8 cellular contexts compared by ENCODE assay signal in genomic region chr10:124221356-124222297, GRCh38.
DNase-seq lines count a peak whose midpoint lies in the region; ATAC-seq and TF ChIP-seq lines count a peak whose summit lies in the region.

No MANE protein-coding gene starts in this region.

- H3K27me3 Mint-ChIP-seq in T-helper 17 cell: peaks cover 36% of the 10 kb centered on the region
- H3K27me3 Mint-ChIP-seq in HFFc6 (ENCODE audit: insufficient read depth): peaks cover 5% of the 10 kb centered on the region; the same call in 1 of the 2 replicates

- no peak overlapping the region for H3K27ac ChIP-seq in osteoblast (ENCODE audit: low read depth, low read length)
- no peak overlapping the region for H3K27ac ChIP-seq in WERI-Rb-1

- peak; percentile 74 for ATAC-seq in GM19025 (IDR thresholded peaks at IDR 0.05; ENCODE audit: low read depth, unreplicated experiment)
- peak; percentile 72 for ATAC-seq in HG02852 (IDR thresholded peaks at IDR 0.05; ENCODE audit: unreplicated experiment)
- ATAC-seq in T-helper 17 cell: no peak

- H3K27ac Mint-ChIP-seq in T-helper 17 cell (no peak overlapping the region), HFFc6 (no peak overlapping the region)

- peaks cover 22% of the 10 kb centered on the region for H3K9me3 Mint-ChIP-seq in HFFc6

- no peaks in the 10 kb centered on the region for H3K79me2 ChIP-seq in osteoblast (ENCODE audit: insufficient read depth, low read length)

- no peaks in the 10 kb centered on the region for H3K36me3 ChIP-seq in osteoblast (ENCODE audit: insufficient read depth, low read length)
- H3K36me3 ChIP-seq in WERI-Rb-1: no peaks in the 10 kb centered on the region

- H3K36me3 Mint-ChIP-seq in T-helper 17 cell (ENCODE audit: low read depth): no peaks in the 10 kb centered on the region
- no peaks in the 10 kb centered on the region for H3K36me3 Mint-ChIP-seq in HFFc6 (ENCODE audit: low read depth)

- DNase-seq in T-helper 17 cell: no peak
- DNase-seq in osteoblast (ENCODE audit: insufficient read length, low spot score, missing footprints): peak; percentile 86
- DNase-seq in WERI-Rb-1: no peak
- no peak for DNase-seq in NCI-H1092 treated with DMSO at 0.1 percent for 48 hours (lab: John Stamatoyannopoulos, UW)
- no peak for DNase-seq in HFFc6
- DNase-seq in HPDE6-E6E7 (ENCODE audit: extremely low spot score): no peak

- no peaks in the 10 kb centered on the region for H4K20me1 ChIP-seq in osteoblast (ENCODE audit: insufficient read depth, low read length)

- peak overlapping the region; percentile 39 for H3K4me2 ChIP-seq in osteoblast (ENCODE audit: insufficient read depth, low read length)

- peaks cover 23% of the 10 kb centered on the region for H3K4me1 ChIP-seq in osteoblast (ENCODE audit: insufficient read depth, low read length)

- H3K27me3 ChIP-seq in osteoblast (ENCODE audit: insufficient read depth, low read length) (peaks cover 10% of the 10 kb centered on the region), WERI-Rb-1 (ENCODE audit: insufficient read depth, low read depth, severe bottlenecking) (no peaks in the 10 kb centered on the region)

- H3K4me3 ChIP-seq in osteoblast (ENCODE audit: insufficient read depth, low read length): no peak overlapping the region
- no peak overlapping the region for H3K4me3 ChIP-seq in WERI-Rb-1 (ENCODE audit: low read depth, low read length)

- H3K9me3 ChIP-seq in T-helper 17 cell (ENCODE audit: control insufficient read depth, low read length, poor library complexity, severe bottlenecking) (no peaks in the 10 kb centered on the region), osteoblast (ENCODE audit: low read depth, low read length) (no peaks in the 10 kb centered on the region), WERI-Rb-1 (ENCODE audit: severe bottlenecking) (peaks cover 3% of the 10 kb centered on the region)

- TF ChIP-seq CTCF in osteoblast (IDR thresholded peaks at IDR 0.05; ENCODE audit: extremely low read depth, low read depth, low read length) (no peak), WERI-Rb-1 (IDR thresholded peaks at IDR 0.05; ENCODE audit: low read depth, low read length) (no peak), HFFc6 (IDR thresholded peaks at IDR 0.05) (no peak)

- H3K4me3 Mint-ChIP-seq in T-helper 17 cell (peak overlapping the region; percentile 15), HFFc6 (no peak overlapping the region)

- peaks cover 6% of the 10 kb centered on the region for H3K4me1 Mint-ChIP-seq in T-helper 17 cell
- H3K4me1 Mint-ChIP-seq in HFFc6 (ENCODE audit: low read depth): no peaks in the 10 kb centered on the region; the same call in 1 of the 2 replicates

- H2AFZ ChIP-seq in osteoblast (ENCODE audit: low read length): peak overlapping the region; percentile 41
